1 cellular context compared by ENCODE assay signal in the genomic region with DNA sequence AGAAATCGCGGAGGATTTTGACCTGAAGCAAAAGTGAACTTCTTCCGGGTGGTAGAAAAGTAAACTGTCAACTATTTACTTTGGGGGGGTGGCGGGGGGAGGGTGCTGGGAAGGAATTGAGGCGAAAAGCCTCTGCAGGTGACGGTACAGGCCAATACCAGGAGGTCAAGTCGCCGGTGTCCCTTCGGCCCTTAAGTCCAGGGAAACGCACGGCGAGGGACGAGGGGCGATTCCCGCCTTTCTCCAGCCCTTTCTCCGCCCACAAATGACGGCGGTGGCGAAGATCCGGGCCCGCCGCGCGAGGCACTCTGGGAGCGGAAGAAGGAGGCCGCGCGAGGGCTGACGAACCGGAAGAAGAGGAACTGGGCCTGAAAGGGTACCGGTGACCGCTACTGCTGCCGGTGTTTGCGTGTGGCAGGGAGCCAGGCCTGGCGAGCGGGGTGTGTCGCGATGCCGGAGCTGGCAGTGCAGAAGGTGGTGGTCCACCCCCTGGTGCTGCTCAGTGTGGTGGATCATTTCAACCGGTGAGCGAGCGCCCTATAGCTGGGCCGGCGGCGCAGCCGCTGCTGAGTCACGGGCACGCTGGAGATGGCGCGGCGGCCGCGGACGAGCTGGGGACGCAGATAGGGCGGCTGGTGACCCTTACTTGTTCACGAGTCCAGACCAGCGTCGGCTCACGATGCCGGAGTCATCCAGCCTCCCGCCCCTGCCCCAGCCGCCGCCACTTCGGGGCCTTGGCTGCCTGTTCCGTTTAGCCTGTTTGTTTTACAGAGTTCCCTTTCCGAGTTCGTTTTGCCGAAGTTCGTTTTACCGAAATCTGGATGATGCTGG.
TF ChIP-seq lines count a peak whose summit lies in the region.

TSS of gene PSMD7 (plus strand) at position 350 of the 831 bp plus-strand sequence. CDS start at position 451, 101 bp downstream.

TF ChIP-seq in HepG2, 621 proteins besides CTCF, POLR2A, EP300 and RAD21 (continued from another document and continues in another):
- TF ChIP-seq ZNF337 (CRISPR knock-in tag; IDR thresholded peaks at IDR 0.05; ENCODE audit: borderline replicate concordance, low read depth) (peak; percentile 44; the same call in 1 of the 2 replicates), TRIM22 (IDR thresholded peaks at IDR 0.05) (no peak), SNRNP70 (IDR thresholded peaks at IDR 0.05; ENCODE audit: low read depth, low read length) (no peak), MED13 (CRISPR knock-in tag; IDR thresholded peaks at IDR 0.05) (peak; percentile 74; the same call in 1 of the 2 replicates), E2F1 (CRISPR knock-in tag; IDR thresholded peaks at IDR 0.05) (peak; percentile 96), RBAK (CRISPR knock-in tag; IDR thresholded peaks at IDR 0.05) (no peak), CREB1 (IDR thresholded peaks at IDR 0.05) (peak; percentile 72), CREB1 (CRISPR knock-in tag; IDR thresholded peaks at IDR 0.05) (peak; percentile 95), ZNF292 (CRISPR knock-in tag; IDR thresholded peaks at IDR 0.05; ENCODE audit: borderline replicate concordance, low read depth) (peak; percentile 65; the same call in 1 of the 2 replicates), SAP130 (CRISPR knock-in tag; IDR thresholded peaks at IDR 0.05; ENCODE audit: low read depth) (peak; percentile 98), SYNCRIP (IDR thresholded peaks at IDR 0.05; ENCODE audit: insufficient read depth, low read depth, low read length) (no peak), TSC22D2 (CRISPR knock-in tag; IDR thresholded peaks at IDR 0.05; ENCODE audit: borderline replicate concordance) (peak; percentile 95; the same call in 1 of the 2 replicates), ZFX (CRISPR knock-in tag; IDR thresholded peaks at IDR 0.05; ENCODE audit: low read depth) (peak; percentile 100), ZNF260 (CRISPR knock-in tag; IDR thresholded peaks at IDR 0.05; ENCODE audit: borderline replicate concordance, low read depth) (no peak), ZNF567 (CRISPR knock-in tag; IDR thresholded peaks at IDR 0.05; ENCODE audit: borderline replicate concordance) (peak; percentile 87), ZNF569 (CRISPR knock-in tag; IDR thresholded peaks at IDR 0.05; ENCODE audit: borderline replicate concordance) (no peak), NFRKB (IDR thresholded peaks at IDR 0.05) (no peak), BCLAF1 (IDR thresholded peaks at IDR 0.05) (no peak), SP2 (CRISPR knock-in tag; IDR thresholded peaks at IDR 0.05) (peak; percentile 73), ZNF557 (CRISPR knock-in tag; IDR thresholded peaks at IDR 0.05) (peak; percentile 3; the same call in 1 of the 2 replicates), MNT (IDR thresholded peaks at IDR 0.05) (peak; percentile 57), ZMYM2 (CRISPR knock-in tag; IDR thresholded peaks at IDR 0.05) (0 out of 2 replicates have a peak, but pooled peaks have one; percentile 33), NBN (conservative IDR thresholded peaks at IDR 0.05) (no peak), U2AF2 (IDR thresholded peaks at IDR 0.05; ENCODE audit: low read depth, low read length) (no peak), HDAC1 (CRISPR knock-in tag; IDR thresholded peaks at IDR 0.05) (peak; percentile 97), BCL3 (CRISPR knock-in tag; IDR thresholded peaks at IDR 0.05) (peak; percentile 96), EZH2 (conservative IDR thresholded peaks at IDR 0.05; ENCODE audit: low read depth, low read length) (no peak), CEBPB (IDR thresholded peaks at IDR 0.05; ENCODE audit: borderline replicate concordance, low read depth, low read length) (no peak), ZSCAN9 (CRISPR knock-in tag; IDR thresholded peaks at IDR 0.05; ENCODE audit: borderline replicate concordance) (peak; percentile 91; the same call in 1 of the 2 replicates), ZNF710 (CRISPR knock-in tag; IDR thresholded peaks at IDR 0.05; ENCODE audit: borderline replicate concordance) (peak; percentile 65; the same call in 1 of the 2 replicates), RNF2 (conservative IDR thresholded peaks at IDR 0.05; ENCODE audit: low read depth) (peak; percentile 99), JARID2 (CRISPR knock-in tag; IDR thresholded peaks at IDR 0.05; ENCODE audit: insufficient replicate concordance) (peak; percentile 86), ZNF10 (CRISPR knock-in tag; IDR thresholded peaks at IDR 0.05; ENCODE audit: borderline replicate concordance, low read depth) (0 out of 2 replicates have a peak, but pooled peaks have one; percentile 20)
- TF ChIP-seq, protein P1, sequence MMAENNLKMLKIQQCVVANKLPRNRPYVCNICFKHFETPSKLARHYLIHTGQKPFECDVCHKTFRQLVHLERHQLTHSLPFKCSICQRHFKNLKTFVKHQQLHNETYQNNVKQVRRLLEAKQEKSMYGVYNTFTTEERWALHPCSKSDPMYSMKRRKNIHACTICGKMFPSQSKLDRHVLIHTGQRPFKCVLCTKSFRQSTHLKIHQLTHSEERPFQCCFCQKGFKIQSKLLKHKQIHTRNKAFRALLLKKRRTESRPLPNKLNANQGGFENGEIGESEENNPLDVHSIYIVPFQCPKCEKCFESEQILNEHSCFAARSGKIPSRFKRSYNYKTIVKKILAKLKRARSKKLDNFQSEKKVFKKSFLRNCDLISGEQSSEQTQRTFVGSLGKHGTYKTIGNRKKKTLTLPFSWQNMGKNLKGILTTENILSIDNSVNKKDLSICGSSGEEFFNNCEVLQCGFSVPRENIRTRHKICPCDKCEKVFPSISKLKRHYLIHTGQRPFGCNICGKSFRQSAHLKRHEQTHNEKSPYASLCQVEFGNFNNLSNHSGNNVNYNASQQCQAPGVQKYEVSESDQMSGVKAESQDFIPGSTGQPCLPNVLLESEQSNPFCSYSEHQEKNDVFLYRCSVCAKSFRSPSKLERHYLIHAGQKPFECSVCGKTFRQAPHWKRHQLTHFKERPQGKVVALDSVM (CRISPR knock-in tag; IDR thresholded peaks at IDR 0.05) = 0 out of 2 replicates have a peak, but pooled peaks have one; percentile 8
- TF ChIP-seq, protein P2, sequence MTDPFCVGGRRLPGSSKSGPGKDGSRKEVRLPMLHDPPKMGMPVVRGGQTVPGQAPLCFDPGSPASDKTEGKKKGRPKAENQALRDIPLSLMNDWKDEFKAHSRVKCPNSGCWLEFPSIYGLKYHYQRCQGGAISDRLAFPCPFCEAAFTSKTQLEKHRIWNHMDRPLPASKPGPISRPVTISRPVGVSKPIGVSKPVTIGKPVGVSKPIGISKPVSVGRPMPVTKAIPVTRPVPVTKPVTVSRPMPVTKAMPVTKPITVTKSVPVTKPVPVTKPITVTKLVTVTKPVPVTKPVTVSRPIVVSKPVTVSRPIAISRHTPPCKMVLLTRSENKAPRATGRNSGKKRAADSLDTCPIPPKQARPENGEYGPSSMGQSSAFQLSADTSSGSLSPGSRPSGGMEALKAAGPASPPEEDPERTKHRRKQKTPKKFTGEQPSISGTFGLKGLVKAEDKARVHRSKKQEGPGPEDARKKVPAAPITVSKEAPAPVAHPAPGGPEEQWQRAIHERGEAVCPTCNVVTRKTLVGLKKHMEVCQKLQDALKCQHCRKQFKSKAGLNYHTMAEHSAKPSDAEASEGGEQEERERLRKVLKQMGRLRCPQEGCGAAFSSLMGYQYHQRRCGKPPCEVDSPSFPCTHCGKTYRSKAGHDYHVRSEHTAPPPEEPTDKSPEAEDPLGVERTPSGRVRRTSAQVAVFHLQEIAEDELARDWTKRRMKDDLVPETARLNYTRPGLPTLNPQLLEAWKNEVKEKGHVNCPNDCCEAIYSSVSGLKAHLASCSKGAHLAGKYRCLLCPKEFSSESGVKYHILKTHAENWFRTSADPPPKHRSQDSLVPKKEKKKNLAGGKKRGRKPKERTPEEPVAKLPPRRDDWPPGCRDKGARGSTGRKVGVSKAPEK (CRISPR knock-in tag; IDR thresholded peaks at IDR 0.05; ENCODE audit: borderline replicate concordance) = 0 out of 2 replicates have a peak, but pooled peaks have one; percentile 36
- TF ChIP-seq, protein P3, sequence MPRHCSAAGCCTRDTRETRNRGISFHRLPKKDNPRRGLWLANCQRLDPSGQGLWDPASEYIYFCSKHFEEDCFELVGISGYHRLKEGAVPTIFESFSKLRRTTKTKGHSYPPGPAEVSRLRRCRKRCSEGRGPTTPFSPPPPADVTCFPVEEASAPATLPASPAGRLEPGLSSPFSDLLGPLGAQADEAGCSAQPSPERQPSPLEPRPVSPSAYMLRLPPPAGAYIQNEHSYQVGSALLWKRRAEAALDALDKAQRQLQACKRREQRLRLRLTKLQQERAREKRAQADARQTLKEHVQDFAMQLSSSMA (CRISPR knock-in tag; IDR thresholded peaks at IDR 0.05) = peak; percentile 69; the same call in 1 of the 2 replicates
